1 cellular context compared by ENCODE assay signal in the genomic region with DNA sequence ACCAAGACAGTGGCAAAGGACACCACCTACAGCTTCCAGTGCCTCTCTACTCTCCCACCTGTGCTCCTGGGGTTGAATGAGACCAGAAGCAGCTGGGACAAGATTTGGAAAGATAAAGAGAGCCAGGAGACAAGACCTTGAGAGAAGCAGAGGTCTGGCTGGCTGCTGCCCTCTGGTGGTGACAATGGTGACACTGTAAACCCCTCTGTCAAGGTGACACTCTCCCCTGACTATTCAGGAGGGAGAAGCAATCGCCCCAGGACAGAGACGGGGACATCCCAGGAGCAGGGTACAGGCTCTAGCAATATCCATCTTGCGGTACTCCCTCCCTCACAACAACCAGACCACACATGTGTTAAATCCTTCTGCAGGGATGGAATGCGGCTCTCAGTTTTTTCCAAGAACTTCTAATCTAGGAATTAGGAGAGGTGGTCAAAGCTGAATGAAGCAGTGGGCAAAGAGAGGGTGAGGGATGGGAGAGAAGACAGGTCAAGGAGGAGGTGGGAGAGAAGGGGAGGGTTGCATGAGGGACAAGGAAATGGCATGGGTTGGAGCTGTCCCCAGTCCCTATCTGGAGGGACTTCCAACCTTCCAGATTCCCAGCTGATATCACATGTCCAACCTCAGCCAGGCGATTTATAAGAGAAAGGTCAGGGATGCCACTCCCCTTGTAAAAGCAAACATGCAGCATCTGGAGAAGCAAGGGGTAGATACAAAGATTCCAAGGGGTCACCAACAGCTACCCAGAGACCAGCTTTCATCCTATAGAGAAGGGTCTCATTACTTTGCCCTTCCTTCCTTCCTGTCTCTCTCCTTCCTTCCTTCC.
A peak's percentile ranks its signal among the peaks of the same experiment; 100 is the strongest.
TF ChIP-seq lines count a peak whose summit lies in the region.

No MANE protein-coding gene starts in this region.

TF ChIP-seq in IMR-90, 13 proteins besides CTCF, POLR2A, EP300 and RAD21:
- no peak for TF ChIP-seq BHLHE40 (IDR thresholded peaks at IDR 0.05; ENCODE audit: low read depth, low read length)
- TF ChIP-seq FOS (IDR thresholded peaks at IDR 0.05; ENCODE audit: low read depth, low read length): no peak
- peak; percentile 69 for TF ChIP-seq SMC3 (IDR thresholded peaks at IDR 0.05; ENCODE audit: low read depth, low read length)
